ENCODE assay signal across 20 cellular contexts in the genomic region with DNA sequence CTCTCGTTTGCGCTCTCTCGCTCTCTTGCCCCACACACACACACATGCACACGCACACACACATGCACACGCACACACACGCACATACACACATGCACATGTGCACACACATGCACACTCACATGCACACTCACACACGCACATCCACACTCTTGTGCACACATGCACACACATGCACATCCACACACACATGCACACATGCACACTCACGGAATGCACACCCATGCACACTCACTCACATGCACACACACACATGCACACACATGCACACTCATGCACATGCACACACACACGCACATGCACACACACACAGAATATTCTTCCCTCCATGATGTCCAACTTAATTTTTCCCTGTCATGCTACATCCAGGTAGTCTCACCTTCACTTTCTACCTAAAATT.
"Had no signal": no experiment of that assay in that cellular context is flagged by ENCODE, and none has a peak within 500 bp of the region (broad histone marks: within the 10 kb centered on the region; RNA-seq: fewer than 3 reads in every experiment).

No MANE protein-coding gene starts in this region.

- H3K4me1 ChIP-seq: colonic mucosa, esophagus squamous epithelium, foreskin keratinocyte, sigmoid colon had no signal

- H3K27me3 ChIP-seq: colonic mucosa, esophagus squamous epithelium, foreskin keratinocyte, sigmoid colon, stomach, transverse colon had no signal

- ATAC-seq: foreskin keratinocyte; left lobe of liver; naive thymus-derived CD8-positive, alpha-beta T cell; stimulated activated naive B cell treated with anti-CD40 and anti-IgM and Interleukin-4, amounts not matched to agents 10 μg/mL and 1 μg/mL and 100 μg/mL, for 72 hours had no signal

- H3K27ac ChIP-seq: colonic mucosa, esophagus squamous epithelium, foreskin keratinocyte, sigmoid colon, skin epidermis, stomach, thoracic aorta had no signal

- H3K9me3 ChIP-seq: colonic mucosa, esophagus squamous epithelium, mucosa of descending colon, sigmoid colon, stomach, thoracic aorta, transverse colon had no signal

- H3K4me3 ChIP-seq: colonic mucosa, esophagus squamous epithelium, mucosa of descending colon, sigmoid colon, skin epidermis, stomach, thoracic aorta, transverse colon had no signal

- DNase-seq: colonic mucosa; dermis blood vessel endothelial cell; esophagus squamous epithelium; head of caudate nucleus; hypothalamus; mammary epithelial cell; mucosa of descending colon; naive thymus-derived CD8-positive, alpha-beta T cell; posterior cingulate gyrus; sigmoid colon; stimulated activated CD4-positive, alpha-beta T cell treated with anti-CD3 and anti-CD28 coated beads, Interleukin-2, amount 100 ng/mL, for 24 hours; stimulated activated CD4-positive, alpha-beta T cell treated with anti-CD3 and anti-CD28 coated beads, Interleukin-4, amount 100 ng/mL, for 4 hours; stimulated activated naive B cell treated with anti-CD40 and anti-IgM and Interleukin-4, amounts not matched to agents 10 μg/mL and 1 μg/mL and 100 μg/mL, for 72 hours; stomach; substantia nigra; transverse colon had no signal

- H3K36me3 ChIP-seq: colonic mucosa, esophagus squamous epithelium, sigmoid colon, stomach, thoracic aorta, transverse colon had no signal
